In genomic region chr2:113314174-113314573, GRCh38 we compare ENCODE assay signal across 3 cellular contexts. TPM values are rescaled to one million over a fixed set of nuclear protein-coding genes. Genes with fewer than 3 reads are reported as not detected.
"Had no signal": no experiment of that assay in that cellular context is flagged by ENCODE, and none has a peak within 500 bp of the region (broad histone marks: within the 10 kb centered on the region; RNA-seq: fewer than 3 reads in every experiment).

No MANE protein-coding gene starts in this region.

RNA-seq across cellular contexts. Expression of gene PAX8, which starts 35.5 kb away (rescaled TPM):
- total RNA-seq: occipital lobe, osteocyte, smooth muscle cell had no signal
- polyA plus RNA-seq: smooth muscle cell had no signal
